11 cellular contexts compared by ENCODE assay signal in genomic region chr2:898319-898718, GRCh38. TPM values are rescaled to one million over a fixed set of nuclear protein-coding genes. Genes with fewer than 3 reads are reported as not detected.
DNase-seq lines count a peak whose midpoint lies in the region; ATAC-seq and TF ChIP-seq lines count a peak whose summit lies in the region.
"Had no signal": no experiment of that assay in that cellular context is flagged by ENCODE, and none has a peak within 500 bp of the region (broad histone marks: within the 10 kb centered on the region; RNA-seq: fewer than 3 reads in every experiment).

No MANE protein-coding gene starts in this region.

- no peak overlapping the region for H3K4me2 ChIP-seq in HCT116 (ENCODE audit: low read length)

- H3K36me3 ChIP-seq in HCT116 (ENCODE audit: control insufficient read depth in 1 of 2, insufficient read depth in 2 of 2, low read length in 2 of 2) (no peaks in the 10 kb centered on the region), lung (ENCODE audit: control insufficient read depth in 2 of 2, insufficient read depth in 2 of 2, low read length in 2 of 2) (no peaks in the 10 kb centered on the region)

- DNase-seq in HCT116 (ENCODE audit: low read depth, low spot score) (peak; percentile 18), SW480 (ENCODE audit: low spot score) (peak; percentile 23), lung (ENCODE audit: low spot score) (peak; percentile 16), NCI-H510A (lab: John Stamatoyannopoulos, UW) (no peak), inferior parietal cortex (ENCODE audit: extremely low spot score) (no peak), T-helper 1 cell (no peak)
- DNase-seq in stimulated activated CD4-positive, alpha-beta T cell treated with anti-CD3 and anti-CD28 coated beads, Interleukin-4, amount 100 ng/mL, for 4 hours = no peak
- DNase-seq: NCI-H446 treated with DMSO at 0.1 percent for 48 hours had no signal

- WGBS in lung, 2 donors = 64 to 80% methylated on average over 2 of the region's 2 CpGs

- TF ChIP-seq RAD21 in HCT116 (IDR thresholded peaks at IDR 0.05; ENCODE audit: low read depth) = peak; percentile 51

- H3K9me3 ChIP-seq in HCT116 (ENCODE audit: control insufficient read depth in 1 of 2, insufficient read depth in 1 of 2, low read depth in 1 of 2, low read length in 2 of 2) (no peaks in the 10 kb centered on the region), lung (ENCODE audit: control insufficient read depth in 2 of 2, insufficient read depth in 1 of 2, low read length in 1 of 2) (peaks cover 0 to 15% of the 10 kb centered on the region in 2 donors)

- H3K4me3 ChIP-seq in HCT116 (replicated peaks in 1 of 2; ENCODE audit: low read depth in 1 of 2, low read length in 2 of 2) = no peak overlapping the region
- no peak overlapping the region for H3K4me3 ChIP-seq in lung

- RAD21 ChIA-PET in HCT116 (lab: Charles Lee; ENCODE audit: low non-redundant PET in 1 of 2, low total read pairs in 2 of 2, uncharacterized antibody in 2 of 2, unreplicated experiment in 2 of 2) = no interaction called here

- TF ChIP-seq CTCF in GM12874 (IDR thresholded peaks at IDR 0.05; ENCODE audit: insufficient read depth, low read depth, low read length) (peak; percentile 26; the same call in 1 of the 2 replicates), HCT116 (IDR thresholded peaks at IDR 0.05 in 2 of 3, conservative IDR thresholded peaks at IDR 0.05 in 1 of 3; ENCODE audit: borderline replicate concordance in 1 of 3, insufficient read depth in 1 of 3, low read depth in 2 of 3, low read length in 2 of 3) (peak; percentile 36 to 66 (median 52); a peak in 5 of 6 replicates), lung (IDR thresholded peaks at IDR 0.05; ENCODE audit: control extremely low read depth, extremely low read depth) (no peak)

- intact Hi-C loops in HCT116 (cut with micrococcal nuclease) = loop anchor here (2.0 kb wide), 1 partner anchor 184 kb away; no protein-coding TSS in a partner anchor

- H3K4me1 ChIP-seq in HCT116 (ENCODE audit: control insufficient read depth in 1 of 2, insufficient read depth in 2 of 2, low read length in 2 of 2) (peaks cover 0 to 5% of the 10 kb centered on the region in 2 experiments; a peak in 2 of 4 replicates), lung (ENCODE audit: control insufficient read depth in 2 of 2, insufficient read depth in 2 of 2, low read length in 2 of 2) (no peaks in the 10 kb centered on the region)

- no peaks in the 10 kb centered on the region for H4K20me1 ChIP-seq in HCT116 (ENCODE audit: insufficient read depth)

- no peaks in the 10 kb centered on the region for H3K9me2 ChIP-seq in HCT116 (ENCODE audit: insufficient read depth)

- CTCF ChIA-PET in HCT116 (lab: Charles Lee) = no interaction called here

- ATAC-seq in HCT116 (peak; percentile 86), lung (ENCODE audit: insufficient read depth, low FRiP score) (no peak)

- no peaks in the 10 kb centered on the region for H3K27me3 ChIP-seq in HCT116 (ENCODE audit: insufficient read depth, low read length)
- H3K27me3 ChIP-seq in lung (ENCODE audit: control insufficient read depth, insufficient read depth) = no peaks in the 10 kb centered on the region

- H3K27ac ChIP-seq in HCT116 (ENCODE audit: low read depth, low read length) (no peak overlapping the region), lung (ENCODE audit: low read depth in 1 of 2, low read length in 1 of 2) (no peak overlapping the region)
- H3K27ac ChIP-seq: epithelial cell of prostate had no signal

- H3K79me2 ChIP-seq in HCT116 (ENCODE audit: insufficient read depth, low read length) = no peaks in the 10 kb centered on the region

- BruUV-seq in HCT116 (replicated peaks; lab: Mats Ljungman, UMichigan) = no TSS peak

- POLR2A ChIA-PET in HCT116 (lab: Charles Lee) = no interaction called here

- H2AFZ ChIP-seq in HCT116 (ENCODE audit: low read depth, low read length, poor library complexity, severe bottlenecking) = no peak overlapping the region

- no peak overlapping the region for H3K9ac ChIP-seq in HCT116 (ENCODE audit: low read length)

- no peak for TF ChIP-seq POLR2A in HCT116 (IDR thresholded peaks at IDR 0.05; ENCODE audit: borderline replicate concordance, extremely low read depth, insufficient read depth, insufficient read length)

TF ChIP-seq in HCT116, 20 proteins besides CTCF, POLR2A, EP300 and RAD21:
- no peak for TF ChIP-seq REST (IDR thresholded peaks at IDR 0.05; ENCODE audit: low read depth)
- TF ChIP-seq SP1 (IDR thresholded peaks at IDR 0.05; ENCODE audit: low read depth) = no peak
- no peak for TF ChIP-seq EGR1 (IDR thresholded peaks at IDR 0.05; ENCODE audit: low read depth)
- no peak for TF ChIP-seq CBX3 (IDR thresholded peaks at IDR 0.05; ENCODE audit: low read depth)
- no peak for TF ChIP-seq SRF (IDR thresholded peaks at IDR 0.05; ENCODE audit: low read depth)
- no peak for TF ChIP-seq CEBPB (IDR thresholded peaks at IDR 0.05; ENCODE audit: low read depth)
- no peak for TF ChIP-seq EZH2phosphoT487 (IDR thresholded peaks at IDR 0.05; ENCODE audit: borderline replicate concordance)
- TF ChIP-seq SIN3A (IDR thresholded peaks at IDR 0.05; ENCODE audit: low read depth) = no peak
- no peak for TF ChIP-seq EZH2 (IDR thresholded peaks at IDR 0.05)
- TF ChIP-seq, protein P1, sequence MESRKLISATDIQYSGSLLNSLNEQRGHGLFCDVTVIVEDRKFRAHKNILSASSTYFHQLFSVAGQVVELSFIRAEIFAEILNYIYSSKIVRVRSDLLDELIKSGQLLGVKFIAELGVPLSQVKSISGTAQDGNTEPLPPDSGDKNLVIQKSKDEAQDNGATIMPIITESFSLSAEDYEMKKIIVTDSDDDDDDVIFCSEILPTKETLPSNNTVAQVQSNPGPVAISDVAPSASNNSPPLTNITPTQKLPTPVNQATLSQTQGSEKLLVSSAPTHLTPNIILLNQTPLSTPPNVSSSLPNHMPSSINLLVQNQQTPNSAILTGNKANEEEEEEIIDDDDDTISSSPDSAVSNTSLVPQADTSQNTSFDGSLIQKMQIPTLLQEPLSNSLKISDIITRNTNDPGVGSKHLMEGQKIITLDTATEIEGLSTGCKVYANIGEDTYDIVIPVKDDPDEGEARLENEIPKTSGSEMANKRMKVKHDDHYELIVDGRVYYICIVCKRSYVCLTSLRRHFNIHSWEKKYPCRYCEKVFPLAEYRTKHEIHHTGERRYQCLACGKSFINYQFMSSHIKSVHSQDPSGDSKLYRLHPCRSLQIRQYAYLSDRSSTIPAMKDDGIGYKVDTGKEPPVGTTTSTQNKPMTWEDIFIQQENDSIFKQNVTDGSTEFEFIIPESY (IDR thresholded peaks at IDR 0.05; ENCODE audit: extremely low read depth, insufficient replicate concordance, low read length) = no peak
- no peak for TF ChIP-seq TCF7L2 (IDR thresholded peaks at IDR 0.05; ENCODE audit: borderline replicate concordance, extremely low read depth, insufficient read depth, insufficient read length)
- TF ChIP-seq ZFX (IDR thresholded peaks at IDR 0.05) = no peak
- no peak for TF ChIP-seq MAX (IDR thresholded peaks at IDR 0.05)
- no peak for TF ChIP-seq JUND (IDR thresholded peaks at IDR 0.05)
- no peak for TF ChIP-seq POLR2AphosphoS5 (IDR thresholded peaks at IDR 0.05; ENCODE audit: low read depth, low read length)
- no peak for TF ChIP-seq YY1 (IDR thresholded peaks at IDR 0.05; ENCODE audit: extremely low read depth, insufficient replicate concordance, low read depth, low read length)
- no peak for TF ChIP-seq FOSL1 (IDR thresholded peaks at IDR 0.05; ENCODE audit: low read depth)
- TF ChIP-seq ATF3 (IDR thresholded peaks at IDR 0.05) = no peak
- no peak for TF ChIP-seq ZNF274 (IDR thresholded peaks at IDR 0.05; ENCODE audit: low read depth, low read length)

RNA-seq across cellular contexts. Expression of gene SNTG2, which starts 52.3 kb away (rescaled TPM):
- total RNA-seq in HCT116 (2021; ENCODE audit: unreplicated experiment) (not detected), lung (1 to 10 TPM; 1.6 to 1.8 TPM)
- polyA plus RNA-seq in HCT116 (2012) = 0.07 and 0.21 TPM in 2 replicates
- polyA plus RNA-seq in lung = under 1 TPM; 0.31 to 0.83 TPM
- total RNA-seq: mesothelial cell of epicardium had no signal

Comparison
In these comparisons a context has a peak if more than half of its experiments do, and no peak if none do; other contexts are left out.
1. DNase-seq: peak in HCT116 (single experiment), SW480 (single experiment) and lung (single experiment); none in NCI-H510A (single experiment), inferior parietal cortex (single experiment), T-helper 1 cell (0 of 5) and stimulated activated CD4-positive, alpha-beta T cell treated with anti-CD3 and anti-CD28 coated beads, Interleukin-4, amount 100 ng/mL, for 4 hours (0 of 2).